1 cellular context compared by ENCODE assay signal in the genomic region with DNA sequence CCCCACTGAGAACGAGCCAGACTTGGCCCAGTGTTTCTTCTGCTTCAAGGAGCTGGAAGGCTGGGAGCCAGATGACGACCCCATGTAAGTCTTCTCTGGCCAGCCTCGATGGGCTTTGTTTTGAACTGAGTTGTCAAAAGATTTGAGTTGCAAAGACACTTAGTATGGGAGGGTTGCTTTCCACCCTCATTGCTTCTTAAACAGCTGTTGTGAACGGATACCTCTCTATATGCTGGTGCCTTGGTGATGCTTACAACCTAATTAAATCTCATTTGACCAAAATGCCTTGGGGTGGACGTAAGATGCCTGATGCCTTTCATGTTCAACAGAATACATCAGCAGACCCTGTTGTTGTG.
TF ChIP-seq lines count a peak whose summit lies in the region.

No MANE protein-coding gene starts in this region.

TF ChIP-seq in GM12878, 131 proteins besides CTCF, POLR2A, EP300 and RAD21:
- no peak for TF ChIP-seq GATAD2B (conservative IDR thresholded peaks at IDR 0.05; ENCODE audit: low read depth)
- TF ChIP-seq, protein P1, sequence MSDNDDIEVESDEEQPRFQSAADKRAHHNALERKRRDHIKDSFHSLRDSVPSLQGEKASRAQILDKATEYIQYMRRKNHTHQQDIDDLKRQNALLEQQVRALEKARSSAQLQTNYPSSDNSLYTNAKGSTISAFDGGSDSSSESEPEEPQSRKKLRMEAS (IDR thresholded peaks at IDR 0.05; ENCODE audit: low read depth, low read length): no peak
